16 cellular contexts compared by ENCODE assay signal in genomic region chr11:123525072-123525471, GRCh38.
DNase-seq lines count a peak whose midpoint lies in the region; ATAC-seq and TF ChIP-seq lines count a peak whose summit lies in the region.
"Had no signal": no experiment of that assay in that cellular context is flagged by ENCODE, and none has a peak within 500 bp of the region (broad histone marks: within the 10 kb centered on the region; RNA-seq: fewer than 3 reads in every experiment).

No MANE protein-coding gene starts in this region.

- no peaks in the 10 kb centered on the region for H3K9me3 ChIP-seq in SJCRH30 (replicated peaks)
- H3K9me3 ChIP-seq: thyroid gland had no signal

- H3K4me3 ChIP-seq in H7 (ENCODE audit: insufficient read depth, low read depth, low read length) (no peak overlapping the region), SJCRH30 (no peak overlapping the region)
- H3K4me3 ChIP-seq: thyroid gland had no signal

- H3K27ac ChIP-seq in angular gyrus (ENCODE audit: low read depth, low read length): peak overlapping the region; percentile 78
- H3K27ac ChIP-seq in foreskin keratinocyte: no peak overlapping the region
- no peak overlapping the region for H3K27ac ChIP-seq in SJCRH30
- H3K27ac ChIP-seq: esophagus muscularis mucosa, thyroid gland had no signal

- H3K27me3 ChIP-seq in H7 (ENCODE audit: control insufficient read depth, insufficient read depth, low read length) (no peaks in the 10 kb centered on the region), foreskin keratinocyte (peaks cover 13% of the 10 kb centered on the region), SJCRH30 (no peaks in the 10 kb centered on the region)
- H3K27me3 ChIP-seq: thyroid gland had no signal

- H3K36me3 ChIP-seq in H7 (replicated peaks; ENCODE audit: control insufficient read depth, insufficient read depth, low read length): no peaks in the 10 kb centered on the region
- H3K36me3 ChIP-seq in SJCRH30: no peaks in the 10 kb centered on the region
- H3K36me3 ChIP-seq: esophagus muscularis mucosa, thyroid gland had no signal

- no peak for TF ChIP-seq CTCF in foreskin keratinocyte (conservative IDR thresholded peaks at IDR 0.05)

- ATAC-seq in foreskin keratinocyte: peak; percentile 30
- ATAC-seq: activated T-helper 17 cell treated with anti-CD3 and anti-CD28 coated beads, Interleukin-2, amount 50 U/mL, for 72 hours; HepG2 had no signal

- H3K4me1 ChIP-seq in foreskin keratinocyte (no peaks in the 10 kb centered on the region), SJCRH30 (no peaks in the 10 kb centered on the region)
- H3K4me1 ChIP-seq: esophagus muscularis mucosa had no signal

- DNase-seq in H7 (peak; percentile 53), foreskin keratinocyte (no peak), retina (peak; percentile 83), SJCRH30 (no peak), ureter (ENCODE audit: low spot score) (no peak), HPDE6-E6E7 (ENCODE audit: extremely low spot score) (no peak)
- DNase-seq: amniotic stem cell, DMS79, left colon, MV-4-11, NCI-H69, thyroid gland had no signal

Comparison
In these comparisons a context has a peak if more than half of its experiments do, and no peak if none do; other contexts are left out.
1. DNase-seq: peak in H7 (single experiment) and retina (single experiment); none in foreskin keratinocyte (0 of 2), SJCRH30 (0 of 2), ureter (single experiment) and HPDE6-E6E7 (single experiment).